Comparison of ENCODE assay signal across 8 cellular contexts in genomic region chr5:147481857-147482256, GRCh38. TPM values are rescaled to one million over a fixed set of nuclear protein-coding genes. Genes with fewer than 3 reads are reported as not detected.
DNase-seq lines count a peak whose midpoint lies in the region; ATAC-seq and TF ChIP-seq lines count a peak whose summit lies in the region.

No MANE protein-coding gene starts in this region.

- in situ Hi-C loops in brain microvascular endothelial cell (cut with HindIII; ENCODE audit: low pct_ligation_motif_present, low sequenced_read_pairs), result no loop called here

- no peaks in the 10 kb centered on the region for H3K9me3 Mint-ChIP-seq in endodermal cell

- H3K36me3 ChIP-seq in brain microvascular endothelial cell (replicated peaks) (no peaks in the 10 kb centered on the region), sigmoid colon (no peaks in the 10 kb centered on the region), endodermal cell (ENCODE audit: control insufficient read depth, insufficient read depth, low read length) (no peaks in the 10 kb centered on the region)

- H3K4me3 Mint-ChIP-seq in endodermal cell, result no peak overlapping the region

- peaks cover 34% of the 10 kb centered on the region for H3K4me1 Mint-ChIP-seq in endodermal cell

- H3K36me3 Mint-ChIP-seq in endodermal cell (ENCODE audit: low read depth), result no peaks in the 10 kb centered on the region

- DNase-seq in brain microvascular endothelial cell (peak; percentile 24), sigmoid colon (no peak), endodermal cell (no peak), NCI-H524 treated with DMSO at 0.1 percent for 48 hours (lab: John Stamatoyannopoulos, UW) (no peak), NCI-H128 (lab: John Stamatoyannopoulos, UW; ENCODE audit: unreplicated experiment) (no peak)
- no peak for DNase-seq in stimulated activated naive CD4-positive, alpha-beta T cell (lab: John Stamatoyannopoulos, UW)

- 87 to 88% methylated on average over 1 of the region's 1 CpG for WGBS in sigmoid colon, 2 donors
- WGBS in endodermal cell (ENCODE audit: insufficient coverage in 1 of 2, insufficient read length in 1 of 2), 2 experiments, result 92% methylated on average over 1 of the region's 1 CpG; no CpG with 5 or more reads in 1 of the 2 experiments

- TF ChIP-seq EP300 in sigmoid colon (IDR thresholded peaks at IDR 0.05), result no peak

- peak overlapping the region; percentile 53 for H3K27ac ChIP-seq in brain microvascular endothelial cell
- peak overlapping the region in 3 of 4 donors; percentile 64 to 84 (median 72) for H3K27ac ChIP-seq in sigmoid colon
- H3K27ac ChIP-seq in endodermal cell (ENCODE audit: low read depth, low read length), result no peak overlapping the region

- TF ChIP-seq CTCF in brain microvascular endothelial cell (IDR thresholded peaks at IDR 0.05; ENCODE audit: low read depth, low read length, missing control alignments), result no peak
- no peak for TF ChIP-seq CTCF in sigmoid colon (IDR thresholded peaks at IDR 0.05)
- TF ChIP-seq CTCF in endodermal cell (conservative IDR thresholded peaks at IDR 0.05), result no peak

- H3K9ac ChIP-seq in endodermal cell (ENCODE audit: extremely low read depth, low read length, poor library complexity, severe bottlenecking), result no peak overlapping the region

- no peak overlapping the region for H3K4me3 ChIP-seq in brain microvascular endothelial cell (ENCODE audit: low read depth, low read length)
- H3K4me3 ChIP-seq in sigmoid colon, result no peak overlapping the region
- no peak overlapping the region for H3K4me3 ChIP-seq in endodermal cell (ENCODE audit: low read length)

- ATAC-seq in GM18868 (IDR thresholded peaks at IDR 0.05; ENCODE audit: unreplicated experiment) (peak; percentile 88), HG03025 (IDR thresholded peaks at IDR 0.05; ENCODE audit: low FRiP score, unreplicated experiment) (peak; percentile 90)

- intact Hi-C loops in sigmoid colon (cut with DNase I), result loop anchor here (2.0 kb wide), 1 partner anchor 19 kb away; no protein-coding TSS in a partner anchor

- no peaks in the 10 kb centered on the region for H3K27me3 Mint-ChIP-seq in endodermal cell (ENCODE audit: insufficient read depth)

- H3K9me3 ChIP-seq in sigmoid colon (no peaks in the 10 kb centered on the region), endodermal cell (ENCODE audit: control insufficient read depth, low read length) (no peaks in the 10 kb centered on the region)

- no peak for TF ChIP-seq POLR2A in sigmoid colon (IDR thresholded peaks at IDR 0.05)

- H3K27ac Mint-ChIP-seq in endodermal cell, result no peak overlapping the region

- peaks cover 0 to 71% (median 57%) of the 10 kb centered on the region in 4 donors for H3K4me1 ChIP-seq in sigmoid colon
- H3K4me1 ChIP-seq in endodermal cell (ENCODE audit: control insufficient read depth, insufficient read depth, low read length), result peaks cover 5% of the 10 kb centered on the region

- no peaks in the 10 kb centered on the region for H3K27me3 ChIP-seq in brain microvascular endothelial cell (replicated peaks)
- no peaks in the 10 kb centered on the region for H3K27me3 ChIP-seq in sigmoid colon
- H3K27me3 ChIP-seq in endodermal cell (ENCODE audit: control insufficient read depth, insufficient read depth, low read length, poor library complexity, severe bottlenecking), result no peaks in the 10 kb centered on the region

RNA-seq across cellular contexts. Expression of gene DPYSL3, which starts 28.0 kb away (rescaled TPM):
- 100 to 1,000 TPM; 149 to 343 (median 184) TPM for total RNA-seq in sigmoid colon
- polyA plus RNA-seq in sigmoid colon, result 10 to 100 TPM in 2 of 3 donors, 1 to 10 TPM in 1; 4.2 to 48.7 (median 20.4) TPM
- total RNA-seq in endodermal cell, result 10 to 100 TPM; 76.3 to 98.6 TPM
- polyA plus RNA-seq in endodermal cell (2013, experiment 1 of 2), result 208 TPM
- polyA plus RNA-seq in endodermal cell (2013, experiment 2 of 2), result 208 TPM
